In genomic region chr2:71467180-71467815, GRCh38 we compare ENCODE assay signal across 9 cellular contexts. TPM values are rescaled to one million over a fixed set of nuclear protein-coding genes. Genes with fewer than 3 reads are reported as not detected.
A peak's percentile ranks its signal among the peaks of the same experiment; 100 is the strongest.
DNase-seq lines count a peak whose midpoint lies in the region; ATAC-seq and TF ChIP-seq lines count a peak whose summit lies in the region.
"Had no signal": no experiment of that assay in that cellular context is flagged by ENCODE, and none has a peak within 500 bp of the region (broad histone marks: within the 10 kb centered on the region; RNA-seq: fewer than 3 reads in every experiment).

No MANE protein-coding gene starts in this region.

- WGBS in smooth muscle cell (ENCODE audit: low lambda C conversion rate): 39% methylated on average over 7 of the region's 7 CpGs

- peaks cover 62% of the 10 kb centered on the region for H3K27me3 ChIP-seq in iPS-18a (ENCODE audit: control insufficient read depth, insufficient read depth, low read length)
- peaks cover 67% of the 10 kb centered on the region for H3K27me3 ChIP-seq in smooth muscle cell (ENCODE audit: low read depth)

- no peak for TF ChIP-seq CTCF in HEK293 (tag by site-specific recombination; IDR thresholded peaks at IDR 0.05)
- no peak for TF ChIP-seq CTCF in smooth muscle cell (IDR thresholded peaks at IDR 0.05; ENCODE audit: borderline replicate concordance, insufficient read depth, poor library complexity, severe bottlenecking)

- no peaks in the 10 kb centered on the region for H3F3A ChIP-seq in smooth muscle cell (ENCODE audit: low read depth)

- peaks cover 7% of the 10 kb centered on the region for H3K4me1 Mint-ChIP-seq in activated naive CD8-positive, alpha-beta T cell treated with anti-CD3 and anti-CD28 coated beads, Interleukin-2, amount 10 ng/mL, durations not matched to agents 7 days and 5 days

- no peaks in the 10 kb centered on the region for H3K36me3 ChIP-seq in HEK293 (ENCODE audit: control insufficient read depth in 2 of 2, insufficient read depth in 1 of 2, low read length in 2 of 2)
- H3K36me3 ChIP-seq in iPS-18a (ENCODE audit: control insufficient read depth, low read depth, low read length): no peaks in the 10 kb centered on the region
- no peaks in the 10 kb centered on the region for H3K36me3 ChIP-seq in smooth muscle cell (ENCODE audit: low read depth)

- no peaks in the 10 kb centered on the region for H3K79me2 ChIP-seq in smooth muscle cell (ENCODE audit: low read depth)

- ATAC-seq in activated naive CD8-positive, alpha-beta T cell treated with anti-CD3 and anti-CD28 coated beads, Interleukin-2, amount 10 ng/mL, durations not matched to agents 7 days and 5 days (ENCODE audit: low read depth): peak; percentile 48
- no peak for ATAC-seq in GM18909 (IDR thresholded peaks at IDR 0.05; ENCODE audit: poor library complexity, unreplicated experiment)

- POLR2A ChIA-PET in HEK293 (lab: Yijun Ruan, JAX): no interaction called here
- POLR2A ChIA-PET in activated naive CD8-positive, alpha-beta T cell treated with anti-CD3 and anti-CD28 coated beads, Interleukin-2, amount 10 ng/mL, durations not matched to agents 7 days and 5 days (lab: Charles Lee): interaction anchor here (0.5 kb wide), 1 partner anchor 230 kb away, joined by 3 read pairs; no protein-coding TSS in a partner anchor

- no peaks in the 10 kb centered on the region for H3K9me3 Mint-ChIP-seq in activated naive CD8-positive, alpha-beta T cell treated with anti-CD3 and anti-CD28 coated beads, Interleukin-2, amount 10 ng/mL, durations not matched to agents 7 days and 5 days

- CTCF ChIA-PET in HEK293 (lab: Yijun Ruan, JAX): interaction anchor here (1.0 to 2.6 kb wide), 6 partner anchors 14 to 244 kb away, joined by 3 to 10 read pairs (median 4); partner anchors contain the start of gene ZNF638

- H3K4me3 Mint-ChIP-seq in activated naive CD8-positive, alpha-beta T cell treated with anti-CD3 and anti-CD28 coated beads, Interleukin-2, amount 10 ng/mL, durations not matched to agents 7 days and 5 days: peak overlapping the region; percentile 83

- H3K27me3 Mint-ChIP-seq in activated naive CD8-positive, alpha-beta T cell treated with anti-CD3 and anti-CD28 coated beads, Interleukin-2, amount 10 ng/mL, durations not matched to agents 7 days and 5 days: peaks cover 37% of the 10 kb centered on the region

- no peaks in the 10 kb centered on the region for H4K20me1 ChIP-seq in smooth muscle cell (ENCODE audit: low read depth)

- H3K9ac ChIP-seq in iPS-18a (ENCODE audit: low read length) (peak overlapping the region; percentile 1), smooth muscle cell (ENCODE audit: low read depth) (no peak overlapping the region)

- H3K36me3 Mint-ChIP-seq in activated naive CD8-positive, alpha-beta T cell treated with anti-CD3 and anti-CD28 coated beads, Interleukin-2, amount 10 ng/mL, durations not matched to agents 7 days and 5 days: no peaks in the 10 kb centered on the region

- peak overlapping the region; percentile 99 for H3K4me2 ChIP-seq in smooth muscle cell

- H3K9me3 ChIP-seq in HEK293 (ENCODE audit: control insufficient read depth, insufficient read depth, low read depth, low read length): no peaks in the 10 kb centered on the region
- H3K9me3 ChIP-seq in iPS-18a (ENCODE audit: control insufficient read depth, low read depth, low read length): no peaks in the 10 kb centered on the region
- no peaks in the 10 kb centered on the region for H3K9me3 ChIP-seq in smooth muscle cell (replicated peaks; ENCODE audit: low read depth)

- DNase-seq in activated naive CD8-positive, alpha-beta T cell treated with anti-CD3 and anti-CD28 coated beads, Interleukin-2, amount 10 ng/mL, durations not matched to agents 7 days and 5 days: no peak
- DNase-seq in smooth muscle cell (lab: John Stamatoyannopoulos, UW; ENCODE audit: unreplicated experiment) (no peak), NCI-H774 (lab: John Stamatoyannopoulos, UW) (no peak), superior temporal gyrus (ENCODE audit: extremely low spot score) (no peak), globus pallidus (ENCODE audit: low spot score) (no peak)
- DNase-seq: activated effector memory CD4-positive, alpha-beta T cell treated with Interleukin-2 at 50 U/mL for 16 hours had no signal

- H3K27ac ChIP-seq in HEK293 (ENCODE audit: extremely low read depth, low read depth, low read length): no peak overlapping the region
- no peak overlapping the region for H3K27ac ChIP-seq in iPS-18a (ENCODE audit: low read length)
- H3K27ac ChIP-seq in smooth muscle cell (ENCODE audit: low read depth): no peak overlapping the region

- no peak overlapping the region for H3K27ac Mint-ChIP-seq in activated naive CD8-positive, alpha-beta T cell treated with anti-CD3 and anti-CD28 coated beads, Interleukin-2, amount 10 ng/mL, durations not matched to agents 7 days and 5 days

- H3K4me3 ChIP-seq in HEK293 (ENCODE audit: low read depth, low read length) (peak overlapping the region; percentile 46), iPS-18a (ENCODE audit: low read length) (peak overlapping the region; percentile 59), smooth muscle cell (peak overlapping the region; percentile 76)

- H3K4me1 ChIP-seq in HEK293 (ENCODE audit: control insufficient read depth, insufficient read depth, low read length) (no peaks in the 10 kb centered on the region), iPS-18a (ENCODE audit: control insufficient read depth, low read depth, low read length) (peaks cover 11% of the 10 kb centered on the region), smooth muscle cell (ENCODE audit: low read depth) (peaks cover 7% of the 10 kb centered on the region)

- peak overlapping the region; percentile 86 for H2AFZ ChIP-seq in smooth muscle cell (ENCODE audit: low read depth)

TF ChIP-seq in HEK293, 187 proteins besides CTCF, POLR2A, EP300 and RAD21:
- TF ChIP-seq ZNF621 (tag by site-specific recombination; IDR thresholded peaks at IDR 0.05): no peak
- peak; percentile 72; the same call in 1 of the 2 replicates for TF ChIP-seq ZNF24 (tag by site-specific recombination; IDR thresholded peaks at IDR 0.05)
- 0 out of 2 replicates have a peak, but pooled peaks have one; percentile 12 for TF ChIP-seq ZNF366 (tag by site-specific recombination; conservative IDR thresholded peaks at IDR 0.05)
- TF ChIP-seq ZNF335 (tag by site-specific recombination; conservative IDR thresholded peaks at IDR 0.05): no peak
- no peak for TF ChIP-seq ZNF394 (tag by site-specific recombination; IDR thresholded peaks at IDR 0.05; ENCODE audit: borderline replicate concordance)
TF ChIP-seq in HEK293: peak in this region for 2.

RNA-seq across cellular contexts. Expression of gene DYSF, which starts 13.9 kb away (rescaled TPM):
- 1 to 10 TPM; 6.3 to 6.7 TPM for total RNA-seq in activated naive CD8-positive, alpha-beta T cell treated with anti-CD3 and anti-CD28 coated beads, Interleukin-2, amount 10 ng/mL, durations not matched to agents 7 days and 5 days
- 1.6 and 2.1 TPM in 2 replicates for total RNA-seq in smooth muscle cell
- polyA plus RNA-seq in smooth muscle cell: 0.64 and 2.5 TPM in 2 replicates
